In genomic region chr1:158163000-158163947, GRCh38 we compare ENCODE assay signal across 13 cellular contexts. TPM values are rescaled to one million over a fixed set of nuclear protein-coding genes. Genes with fewer than 3 reads are reported as not detected.
DNase-seq lines count a peak whose midpoint lies in the region; ATAC-seq and TF ChIP-seq lines count a peak whose summit lies in the region.
"Had no signal": no experiment of that assay in that cellular context is flagged by ENCODE, and none has a peak within 500 bp of the region (broad histone marks: within the 10 kb centered on the region; RNA-seq: fewer than 3 reads in every experiment).

No MANE protein-coding gene starts in this region.

- no peak for DNase-seq in activated CD4-positive, CD25-positive, alpha-beta regulatory T cell (lab: John Stamatoyannopoulos, UW)
- DNase-seq in upper lobe of right lung (no peak), posterior cingulate gyrus (no peak), osteoblast (ENCODE audit: insufficient read length, low spot score, missing footprints) (no peak)
- DNase-seq: activated CD4-positive, alpha-beta T cell treated with anti-CD3 and anti-CD28 coated beads, Interleukin-2, amount 10 ng/mL, durations not matched to agents 24 days and 14 days; Kasumi-1; mesendoderm had no signal

- no peaks in the 10 kb centered on the region for H3K4me1 Mint-ChIP-seq in activated T-helper 17 cell treated with anti-CD3 and anti-CD28 coated beads, Interleukin-2, amount 50 U/mL, for 72 hours

- no peak overlapping the region for H2AFZ ChIP-seq in osteoblast (ENCODE audit: low read length)

- TF ChIP-seq CTCF in upper lobe of right lung (IDR thresholded peaks at IDR 0.05) (no peak), osteoblast (IDR thresholded peaks at IDR 0.05; ENCODE audit: extremely low read depth, low read depth, low read length) (no peak)

- H3K9me3 Mint-ChIP-seq in activated T-helper 17 cell treated with anti-CD3 and anti-CD28 coated beads, Interleukin-2, amount 50 U/mL, for 72 hours = no peaks in the 10 kb centered on the region
- H3K9me3 Mint-ChIP-seq: activated CD4-positive, alpha-beta T cell treated with anti-CD3 and anti-CD28 coated beads, Interleukin-2, amount 10 ng/mL, durations not matched to agents 24 days and 14 days had no signal

- intact Hi-C loops in upper lobe of right lung (cut with DNase I) (no loop called here), posterior cingulate gyrus (cut with DNase I) (no loop called here)

- peaks cover 66% of the 10 kb centered on the region for H3K27me3 Mint-ChIP-seq in activated T-helper 17 cell treated with anti-CD3 and anti-CD28 coated beads, Interleukin-2, amount 50 U/mL, for 72 hours

- peaks cover 8% of the 10 kb centered on the region for H3K27me3 ChIP-seq in upper lobe of right lung
- peaks cover 5% of the 10 kb centered on the region for H3K27me3 ChIP-seq in osteoblast (ENCODE audit: insufficient read depth, low read length)

- H3K4me1 ChIP-seq in upper lobe of right lung = peaks cover 3% of the 10 kb centered on the region
- no peaks in the 10 kb centered on the region for H3K4me1 ChIP-seq in osteoblast (ENCODE audit: insufficient read depth, low read length)
- H3K4me1 ChIP-seq: A549 had no signal

- no peaks in the 10 kb centered on the region for H3K79me2 ChIP-seq in osteoblast (ENCODE audit: insufficient read depth, low read length)

- no peak overlapping the region for H3K4me3 Mint-ChIP-seq in activated T-helper 17 cell treated with anti-CD3 and anti-CD28 coated beads, Interleukin-2, amount 50 U/mL, for 72 hours
- H3K4me3 Mint-ChIP-seq: activated CD4-positive, alpha-beta T cell treated with anti-CD3 and anti-CD28 coated beads, Interleukin-2, amount 10 ng/mL, durations not matched to agents 24 days and 14 days had no signal

- no peaks in the 10 kb centered on the region for H3K9me3 ChIP-seq in upper lobe of right lung
- H3K9me3 ChIP-seq in osteoblast (ENCODE audit: low read depth, low read length) = no peaks in the 10 kb centered on the region
- H3K9me3 ChIP-seq: A549 had no signal

- ATAC-seq in activated CD4-positive, CD25-positive, alpha-beta regulatory T cell treated with anti-CD3 and anti-CD28 coated beads, Interleukin-2, amount 50 U/mL, for 24 hours = peak; percentile 44 to 53
- ATAC-seq in HG02610 (IDR thresholded peaks at IDR 0.05; ENCODE audit: unreplicated experiment) (peak; percentile 98), HG03469 (IDR thresholded peaks at IDR 0.05; ENCODE audit: unreplicated experiment) (peak; percentile 97), upper lobe of right lung (peak; percentile 79)
- ATAC-seq in activated T-helper 17 cell treated with anti-CD3 and anti-CD28 coated beads, Interleukin-2, amount 50 U/mL, for 72 hours (replicated peaks) = no peak
- ATAC-seq: A549 had no signal

- H3K36me3 ChIP-seq in upper lobe of right lung (no peaks in the 10 kb centered on the region), osteoblast (ENCODE audit: insufficient read depth, low read length) (no peaks in the 10 kb centered on the region)

- H4K20me1 ChIP-seq in osteoblast (ENCODE audit: insufficient read depth, low read length) = no peaks in the 10 kb centered on the region

- H3K27ac Mint-ChIP-seq in activated T-helper 17 cell treated with anti-CD3 and anti-CD28 coated beads, Interleukin-2, amount 50 U/mL, for 72 hours = no peak overlapping the region
- H3K27ac Mint-ChIP-seq: activated CD4-positive, alpha-beta T cell treated with anti-CD3 and anti-CD28 coated beads, Interleukin-2, amount 10 ng/mL, durations not matched to agents 24 days and 14 days had no signal

- H3K27ac ChIP-seq in upper lobe of right lung (no peak overlapping the region), osteoblast (ENCODE audit: low read depth, low read length) (no peak overlapping the region)
- H3K27ac ChIP-seq: A549, skin epidermis had no signal

- no peaks in the 10 kb centered on the region for H3K36me3 Mint-ChIP-seq in activated T-helper 17 cell treated with anti-CD3 and anti-CD28 coated beads, Interleukin-2, amount 50 U/mL, for 72 hours (ENCODE audit: low read depth)

- H3K4me2 ChIP-seq in osteoblast (ENCODE audit: insufficient read depth, low read length) = no peak overlapping the region
- H3K4me2 ChIP-seq: A549 had no signal

- H3K4me3 ChIP-seq in upper lobe of right lung = no peak overlapping the region
- H3K4me3 ChIP-seq in osteoblast (ENCODE audit: insufficient read depth, low read length) = no peak overlapping the region
- H3K4me3 ChIP-seq: A549, skin epidermis had no signal

RNA-seq across cellular contexts. Expression of gene CD1D, which starts 17.4 kb away (rescaled TPM):
- total RNA-seq in upper lobe of right lung (5.3 TPM), osteoblast (under 0.01 TPM in 1 of 2 replicates, not detected in the other)
- total RNA-seq in activated T-helper 17 cell treated with anti-CD3 and anti-CD28 coated beads, Interleukin-2, amount 50 U/mL, for 72 hours = not detected
- total RNA-seq: activated CD4-positive, alpha-beta T cell treated with anti-CD3 and anti-CD28 coated beads, Interleukin-2, amount 10 ng/mL, durations not matched to agents 24 days and 14 days had no signal
